13 cellular contexts compared by ENCODE assay signal in the genomic region with DNA sequence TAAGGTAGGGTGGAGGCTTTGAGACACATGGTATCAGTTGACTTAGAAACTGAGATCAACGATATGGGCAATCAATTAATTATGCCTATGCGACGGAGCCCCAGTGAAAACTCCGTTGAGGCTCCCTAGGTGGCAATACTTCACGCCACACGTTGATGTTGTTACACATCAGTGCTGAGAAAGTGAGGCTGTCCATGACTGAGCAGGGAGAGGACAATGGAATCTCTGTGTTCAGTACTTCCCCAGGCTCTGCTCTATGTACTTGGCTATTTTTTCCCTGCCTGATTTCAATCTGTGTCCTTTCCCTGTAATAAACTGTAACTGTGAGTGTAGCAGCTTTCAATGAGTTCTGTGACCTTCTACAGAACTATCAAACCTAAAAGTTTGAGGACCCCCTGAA.
DNase-seq lines count a peak whose midpoint lies in the region; TF ChIP-seq lines count a peak whose summit lies in the region.
"Had no signal": no experiment of that assay in that cellular context is flagged by ENCODE, and none has a peak within 500 bp of the region (broad histone marks: within the 10 kb centered on the region; RNA-seq: fewer than 3 reads in every experiment).

No MANE protein-coding gene starts in this region.

- CTCF ChIA-PET in mammary epithelial cell (lab: Charles Lee; ENCODE audit: low non-redundant PET): no interaction called here

- H2AFZ ChIP-seq in mammary epithelial cell (ENCODE audit: low read depth, low read length): no peak overlapping the region

- H3K9me3 ChIP-seq in mammary epithelial cell (replicated peaks; ENCODE audit: insufficient read depth, low read length): no peaks in the 10 kb centered on the region
- H3K9me3 ChIP-seq in breast epithelium: no peaks in the 10 kb centered on the region
- H3K9me3 ChIP-seq in testis: no peaks in the 10 kb centered on the region
- no peaks in the 10 kb centered on the region for H3K9me3 ChIP-seq in HAP-1
- H3K9me3 ChIP-seq: Caco-2 had no signal

- TF ChIP-seq POLR2A in breast epithelium (IDR thresholded peaks at IDR 0.05): no peak
- no peak for TF ChIP-seq POLR2A in testis (IDR thresholded peaks at IDR 0.05)

- no peaks in the 10 kb centered on the region for H3K36me3 Mint-ChIP-seq in activated T-helper 2 cell treated with anti-CD3 and anti-CD28 coated beads, Interferon-gamma antibody, Interleukin-2, Interleukin-4, amounts not matched to agents 10 μg/mL and 5 μg/mL and 100 μg/mL, durations not matched to agents 14 hours and 24 hours and 36 hours (ENCODE audit: low read depth)
- H3K36me3 Mint-ChIP-seq: CD14-positive monocyte; CD8-positive, alpha-beta T cell had no signal

- intact Hi-C loops in mammary epithelial cell (cut with micrococcal nuclease): no loop called here
- intact Hi-C loops in breast epithelium (cut with DNase I; ENCODE audit: low total_unique reads): no loop called here
- intact Hi-C loops in testis (cut with DNase I; ENCODE audit: low total_unique reads): no loop called here
- intact Hi-C loops in activated T-helper 2 cell treated with anti-CD3 and anti-CD28 coated beads, Interferon-gamma antibody, Interleukin-2, Interleukin-4, amounts not matched to agents 10 μg/mL and 5 μg/mL and 100 μg/mL, durations not matched to agents 14 hours and 24 hours and 36 hours (cut with micrococcal nuclease): no loop called here

- no peak overlapping the region for H3K4me2 ChIP-seq in mammary epithelial cell (ENCODE audit: insufficient read depth, low read depth, low read length)

- in situ Hi-C loops in mammary epithelial cell (cut with MboI; ENCODE audit: low sequenced_read_pairs in 2 of 2): loop anchor here (25.0 kb wide), 2 partner anchors 814 to 839 kb away; no protein-coding TSS in a partner anchor
- in situ Hi-C loops in SK-MEL-5 (cut with HindIII; ENCODE audit: low pct_unique_long_range_greater_than_20kb, low sequenced_read_pairs): no loop called here
- in situ Hi-C loops in HAP-1 (cut with MboI; ENCODE audit: low sequenced_read_pairs): loop anchor here (25.0 kb wide), 2 partner anchors 814 to 1089 kb away; no protein-coding TSS in a partner anchor

- H3K27ac ChIP-seq in mammary epithelial cell (ENCODE audit: insufficient read depth, low read depth, low read length): no peak overlapping the region
- no peak overlapping the region for H3K27ac ChIP-seq in breast epithelium
- H3K27ac ChIP-seq in testis: no peak overlapping the region
- H3K27ac ChIP-seq: 22Rv1 had no signal

- DNase-seq in mammary epithelial cell (peak; percentile 27), breast epithelium (ENCODE audit: low spot score in 2 of 2) (no peak), SK-MEL-5 (ENCODE audit: low read depth, low spot score) (peak; percentile 61), kidney tubule cell (ENCODE audit: low spot score) (peak; percentile 11), testis (peak; percentile 44), HAP-1 (ENCODE audit: low spot score in 2 of 2) (no peak), NCI-H82 (lab: John Stamatoyannopoulos, UW) (no peak)
- no peak for DNase-seq in activated T-helper 2 cell treated with anti-CD3 and anti-CD28 coated beads, Interferon-gamma antibody, Interleukin-2, Interleukin-4, amounts not matched to agents 10 μg/mL and 5 μg/mL and 100 μg/mL, durations not matched to agents 14 hours and 24 hours and 36 hours (ENCODE audit: low spot score)
- DNase-seq: Caco-2; CD8-positive, alpha-beta T cell; DMS 273 treated with DMSO at 0.1 percent for 48 hours had no signal

- no peaks in the 10 kb centered on the region for H4K20me1 ChIP-seq in mammary epithelial cell (ENCODE audit: insufficient read depth, low read length)

- no peaks in the 10 kb centered on the region for H3K27me3 ChIP-seq in mammary epithelial cell (ENCODE audit: insufficient read depth, low read length)
- no peaks in the 10 kb centered on the region for H3K27me3 ChIP-seq in breast epithelium
- no peaks in the 10 kb centered on the region for H3K27me3 ChIP-seq in testis
- H3K27me3 ChIP-seq in HAP-1 (ENCODE audit: low read depth): no peaks in the 10 kb centered on the region; the same call in 1 of the 2 replicates

- H3K36me3 ChIP-seq in mammary epithelial cell (ENCODE audit: insufficient read depth, low read length) (no peaks in the 10 kb centered on the region), breast epithelium (no peaks in the 10 kb centered on the region), testis (ENCODE audit: low read depth, missing control alignments) (no peaks in the 10 kb centered on the region), HAP-1 (replicated peaks) (no peaks in the 10 kb centered on the region)

- H3K4me1 ChIP-seq in mammary epithelial cell (ENCODE audit: insufficient read depth, low read length): no peaks in the 10 kb centered on the region
- no peaks in the 10 kb centered on the region for H3K4me1 ChIP-seq in breast epithelium
- H3K4me1 ChIP-seq in testis: no peaks in the 10 kb centered on the region
- H3K4me1 ChIP-seq in HAP-1: 0 out of 2 replicates have a peak, but pooled peaks cover 4% of the 10 kb centered on the region
- H3K4me1 ChIP-seq: Caco-2 had no signal

- WGBS in mammary epithelial cell (ENCODE audit: low coverage, missing lambda C conversion rate): 50% methylated on average over 6 of the region's 6 CpGs
- WGBS in testis, 2 donors: 74 to 79% methylated on average over 6 of the region's 6 CpGs

- H3K9ac ChIP-seq in mammary epithelial cell (ENCODE audit: insufficient read depth, low read length): no peak overlapping the region

- no peak for TF ChIP-seq CTCF in mammary epithelial cell (conservative IDR thresholded peaks at IDR 0.05 in 1 of 2, IDR thresholded peaks at IDR 0.05 in 1 of 2; ENCODE audit: extremely low read depth in 1 of 2, insufficient read depth in 1 of 2, low read depth in 1 of 2, low read length in 2 of 2)
- no peak for TF ChIP-seq CTCF in breast epithelium (IDR thresholded peaks at IDR 0.05)
- TF ChIP-seq CTCF in testis (IDR thresholded peaks at IDR 0.05): no peak

- H3K9me3 Mint-ChIP-seq in activated T-helper 2 cell treated with anti-CD3 and anti-CD28 coated beads, Interferon-gamma antibody, Interleukin-2, Interleukin-4, amounts not matched to agents 10 μg/mL and 5 μg/mL and 100 μg/mL, durations not matched to agents 14 hours and 24 hours and 36 hours: no peaks in the 10 kb centered on the region
- H3K9me3 Mint-ChIP-seq: CD8-positive, alpha-beta T cell had no signal

- no peaks in the 10 kb centered on the region for H3K27me3 Mint-ChIP-seq in activated T-helper 2 cell treated with anti-CD3 and anti-CD28 coated beads, Interferon-gamma antibody, Interleukin-2, Interleukin-4, amounts not matched to agents 10 μg/mL and 5 μg/mL and 100 μg/mL, durations not matched to agents 14 hours and 24 hours and 36 hours (ENCODE audit: low read depth)

- H3K79me2 ChIP-seq in mammary epithelial cell (ENCODE audit: insufficient read depth, low read length): no peaks in the 10 kb centered on the region

- no peaks in the 10 kb centered on the region for H3K4me1 Mint-ChIP-seq in activated T-helper 2 cell treated with anti-CD3 and anti-CD28 coated beads, Interferon-gamma antibody, Interleukin-2, Interleukin-4, amounts not matched to agents 10 μg/mL and 5 μg/mL and 100 μg/mL, durations not matched to agents 14 hours and 24 hours and 36 hours (ENCODE audit: low read depth)
- H3K4me1 Mint-ChIP-seq: CD14-positive monocyte had no signal

- no TSS peak for BruUV-seq in mammary epithelial cell (replicated peaks; lab: Mats Ljungman, UMichigan)

- H3K27ac Mint-ChIP-seq in activated T-helper 2 cell treated with anti-CD3 and anti-CD28 coated beads, Interferon-gamma antibody, Interleukin-2, Interleukin-4, amounts not matched to agents 10 μg/mL and 5 μg/mL and 100 μg/mL, durations not matched to agents 14 hours and 24 hours and 36 hours: no peak overlapping the region
- H3K27ac Mint-ChIP-seq: CD14-positive monocyte; CD8-positive, alpha-beta T cell had no signal

- H3K4me3 Mint-ChIP-seq in activated T-helper 2 cell treated with anti-CD3 and anti-CD28 coated beads, Interferon-gamma antibody, Interleukin-2, Interleukin-4, amounts not matched to agents 10 μg/mL and 5 μg/mL and 100 μg/mL, durations not matched to agents 14 hours and 24 hours and 36 hours (ENCODE audit: low read depth): no peak overlapping the region
- H3K4me3 Mint-ChIP-seq: CD14-positive monocyte; CD8-positive, alpha-beta T cell had no signal

- H3K4me3 ChIP-seq in mammary epithelial cell (replicated peaks in 1 of 3; ENCODE audit: insufficient read depth in 1 of 3, low read depth in 2 of 3, low read length in 3 of 3): no peak overlapping the region
- H3K4me3 ChIP-seq in breast epithelium: no peak overlapping the region
- no peak overlapping the region for H3K4me3 ChIP-seq in testis
- H3K4me3 ChIP-seq in HAP-1: no peak overlapping the region

- dilution Hi-C loops in mammary epithelial cell (cut with HindIII; ENCODE audit: low sequenced_read_pairs): no loop called here

Comparison
In these comparisons a context has a peak if more than half of its experiments do, and no peak if none do; other contexts are left out.
1. DNase-seq: peak in mammary epithelial cell (single experiment), SK-MEL-5 (single experiment), kidney tubule cell (single experiment) and testis (single experiment); none in breast epithelium (0 of 2), activated T-helper 2 cell treated with anti-CD3 and anti-CD28 coated beads, Interferon-gamma antibody, Interleukin-2, Interleukin-4, amounts not matched to agents 10 μg/mL and 5 μg/mL and 100 μg/mL, durations not matched to agents 14 hours and 24 hours and 36 hours (single experiment), HAP-1 (0 of 2) and NCI-H82 (single experiment).